ENCODE assay signal across 20 cellular contexts in the genomic region with DNA sequence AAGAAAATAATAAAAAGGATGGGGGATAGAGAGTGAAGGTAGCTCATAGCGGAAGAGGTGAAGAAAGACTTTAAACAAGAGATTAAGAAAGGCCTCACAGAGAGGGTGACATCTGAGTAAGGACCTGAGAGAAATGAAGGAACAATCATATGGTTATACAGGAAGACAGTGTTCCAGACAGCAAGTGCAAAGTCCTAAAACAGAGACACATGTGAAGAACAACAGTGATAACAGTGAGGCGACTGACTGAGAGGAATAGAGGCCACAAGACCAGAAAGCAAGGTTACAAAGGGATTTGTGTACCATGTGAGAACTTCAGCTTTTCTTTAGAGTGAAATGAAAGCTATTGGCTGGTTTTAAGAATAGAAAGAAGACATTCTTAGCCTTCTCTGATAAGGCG.
"Had no signal": no experiment of that assay in that cellular context is flagged by ENCODE, and none has a peak within 500 bp of the region (broad histone marks: within the 10 kb centered on the region; RNA-seq: fewer than 3 reads in every experiment).

No MANE protein-coding gene starts in this region.

- H3K9me3 ChIP-seq: gastrocnemius medialis, left lung, lower lobe of right lung, ovary, prostate gland, sigmoid colon had no signal

- H3K4me3 ChIP-seq: dorsolateral prefrontal cortex, gastrocnemius medialis, left lung, lower lobe of right lung, ovary, prostate gland, sigmoid colon, skin epidermis, stomach had no signal

- H3K36me3 Mint-ChIP-seq: immature natural killer cell; stimulated activated naive B cell treated with anti-CD40 and anti-IgM and Interleukin-4, amounts not matched to agents 10 μg/mL and 1 μg/mL and 100 μg/mL, for 72 hours; type B pancreatic cell had no signal

- H3K4me3 Mint-ChIP-seq: immature natural killer cell; naive thymus-derived CD4-positive, alpha-beta T cell; stimulated activated naive B cell treated with anti-CD40 and anti-IgM and Interleukin-4, amounts not matched to agents 10 μg/mL and 1 μg/mL and 100 μg/mL, for 72 hours; type B pancreatic cell had no signal

- H3K4me1 ChIP-seq: gastrocnemius medialis, left lung, lower lobe of right lung, prostate gland, stomach had no signal

- H3K36me3 ChIP-seq: gastrocnemius medialis, left lung, lower lobe of right lung, ovary, prostate gland, sigmoid colon, stomach had no signal

- ATAC-seq: gastrocnemius medialis; left lung; lower lobe of right lung; naive thymus-derived CD4-positive, alpha-beta T cell; stimulated activated naive B cell treated with anti-CD40 and anti-IgM and Interleukin-4, amounts not matched to agents 10 μg/mL and 1 μg/mL and 100 μg/mL, for 72 hours had no signal

- H3K9me3 Mint-ChIP-seq: type B pancreatic cell had no signal

- H3K27ac ChIP-seq: dorsolateral prefrontal cortex, gastrocnemius medialis, left lung, lower lobe of right lung, ovary, prostate gland, sigmoid colon, stomach had no signal

- H3K27me3 ChIP-seq: dorsolateral prefrontal cortex, gastrocnemius medialis, left lung, ovary, sigmoid colon, stomach had no signal

- DNase-seq: central memory CD4-positive, alpha-beta T cell; cortex of kidney; dorsolateral prefrontal cortex; effector CD8-positive, alpha-beta T cell; gastrocnemius medialis; immature natural killer cell; left lung; lower lobe of right lung; mesenchymal stem cell; naive thymus-derived CD4-positive, alpha-beta T cell; ovary; sigmoid colon; stimulated activated CD4-positive, alpha-beta T cell treated with anti-CD3 and anti-CD28 coated beads, Interleukin-2, amount 100 ng/mL, for 24 hours; stimulated activated CD4-positive, alpha-beta T cell treated with anti-CD3 and anti-CD28 coated beads, Interleukin-4, amount 100 ng/mL, for 4 hours; stimulated activated naive B cell treated with anti-CD40 and anti-IgM and Interleukin-4, amounts not matched to agents 10 μg/mL and 1 μg/mL and 100 μg/mL, for 72 hours; stomach; substantia nigra had no signal

- H3K27ac Mint-ChIP-seq: immature natural killer cell; naive thymus-derived CD4-positive, alpha-beta T cell; stimulated activated naive B cell treated with anti-CD40 and anti-IgM and Interleukin-4, amounts not matched to agents 10 μg/mL and 1 μg/mL and 100 μg/mL, for 72 hours; type B pancreatic cell had no signal

- H3K4me1 Mint-ChIP-seq: immature natural killer cell; naive thymus-derived CD4-positive, alpha-beta T cell; stimulated activated naive B cell treated with anti-CD40 and anti-IgM and Interleukin-4, amounts not matched to agents 10 μg/mL and 1 μg/mL and 100 μg/mL, for 72 hours had no signal

- H3K27me3 Mint-ChIP-seq: stimulated activated naive B cell treated with anti-CD40 and anti-IgM and Interleukin-4, amounts not matched to agents 10 μg/mL and 1 μg/mL and 100 μg/mL, for 72 hours; type B pancreatic cell had no signal
